Comparison of ENCODE assay signal across 8 cellular contexts in the genomic region with DNA sequence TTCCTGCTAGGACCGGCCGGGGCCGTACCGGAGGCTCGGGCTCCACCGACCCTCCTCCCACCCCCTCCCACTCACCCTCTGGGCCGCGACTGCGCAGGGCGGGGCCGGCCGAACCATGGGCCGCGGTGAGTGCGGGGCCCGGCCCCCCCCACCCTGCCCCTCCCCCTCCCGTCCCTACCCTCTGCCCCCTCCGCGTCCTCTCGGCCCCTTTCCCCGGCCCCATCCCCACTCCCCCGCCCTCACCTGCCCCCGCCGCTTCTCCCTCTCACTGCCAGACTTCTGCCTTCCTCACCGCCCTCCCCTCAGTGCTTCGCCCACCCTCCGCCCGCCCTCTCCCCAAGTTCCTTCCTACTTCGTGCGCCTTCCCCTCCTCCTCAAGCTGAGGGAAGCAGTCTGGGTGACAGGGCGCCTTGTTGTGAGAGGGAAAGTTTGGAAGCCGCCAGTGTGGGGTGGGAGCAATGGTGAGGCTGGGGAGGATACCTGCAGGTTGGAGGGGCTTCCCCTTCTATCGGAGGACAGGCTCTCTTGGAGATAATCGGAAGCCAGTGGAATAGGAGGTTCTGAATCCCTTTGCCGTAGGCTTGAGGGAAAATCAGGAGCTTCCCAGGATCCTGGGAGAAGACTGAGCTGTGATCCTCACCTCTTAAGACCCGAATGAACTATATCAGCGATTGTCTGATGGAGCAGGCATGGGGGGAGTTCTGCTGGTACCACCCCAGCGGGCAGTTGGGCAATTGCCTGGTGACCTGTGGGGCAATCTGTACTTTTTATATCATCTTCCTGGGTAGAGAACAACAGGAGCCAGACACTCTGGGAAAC. TPM values are rescaled to one million over a fixed set of nuclear protein-coding genes. Genes with fewer than 3 reads are reported as not detected.
DNase-seq lines count a peak whose midpoint lies in the region; ATAC-seq and TF ChIP-seq lines count a peak whose summit lies in the region.

No MANE protein-coding gene starts in this region.

- 1% methylated on average over 16 to 38 of the region's 38 CpGs for WGBS in aorta, 2 donors

- ATAC-seq in naive thymus-derived CD8-positive, alpha-beta T cell: no peak
- ATAC-seq in aorta (ENCODE audit: low FRiP score) (no peak), GM21717 (IDR thresholded peaks at IDR 0.05; ENCODE audit: unreplicated experiment) (no peak)

- no peaks in the 10 kb centered on the region for H3K9me3 Mint-ChIP-seq in naive thymus-derived CD8-positive, alpha-beta T cell

- H3K36me3 Mint-ChIP-seq in naive thymus-derived CD8-positive, alpha-beta T cell: peaks cover 0 to 32% (median 4%) of the 10 kb centered on the region in 3 donors

- H3K4me1 Mint-ChIP-seq in naive thymus-derived CD8-positive, alpha-beta T cell: peaks cover 39 to 82% (median 59%) of the 10 kb centered on the region in 4 donors

- H3K4me3 ChIP-seq in GM12865 (ENCODE audit: low read depth, low read length) (peak overlapping the region; percentile 92), fibroblast of mammary gland (ENCODE audit: control insufficient read depth, low read depth, low read length) (peak overlapping the region; percentile 87), aorta (ENCODE audit: low read length in 2 of 2) (peak overlapping the region; percentile 76 to 86)

- H3K27ac ChIP-seq in aorta (ENCODE audit: low read depth in 1 of 2, low read length in 2 of 2): peak overlapping the region; percentile 53 to 84

- peak; percentile 53 for DNase-seq in GM12865 (ENCODE audit: low read depth)
- peak; percentile 21 for DNase-seq in NCI-H2227 treated with DMSO at 0.1 percent for 48 hours (lab: John Stamatoyannopoulos, UW)
- peak; percentile 40 for DNase-seq in activated T-cell treated with anti-CD3 and anti-CD28 coated beads for 4 hours
- no peak for DNase-seq in fibroblast of mammary gland (ENCODE audit: low read depth)
- DNase-seq in naive thymus-derived CD8-positive, alpha-beta T cell: peak in 4 of 10 donors; percentile 12 to 64 (median 42)
- DNase-seq in aorta: peak; percentile 86 to 88
- DNase-seq in inferior parietal cortex (ENCODE audit: extremely low spot score): no peak

- H3K36me3 ChIP-seq in aorta (ENCODE audit: control insufficient read depth in 1 of 2, insufficient read depth in 2 of 2, low read length in 1 of 2): peaks cover 0 to 4% of the 10 kb centered on the region in 2 donors

- POLR2A ChIA-PET in naive thymus-derived CD8-positive, alpha-beta T cell (lab: Charles Lee): interaction anchor here (1.2 to 2.0 kb wide), 10 partner anchors 9 to 68 kb away, joined by 3 to 10 read pairs (median 4); a partner anchor contains a TSS

- H3K27me3 ChIP-seq in aorta (ENCODE audit: control insufficient read depth in 1 of 2, insufficient read depth in 2 of 2, low read length in 1 of 2): no peaks in the 10 kb centered on the region

- H3K9me3 ChIP-seq in aorta (ENCODE audit: control insufficient read depth, low read length): no peaks in the 10 kb centered on the region

- TF ChIP-seq CTCF in GM12865 (IDR thresholded peaks at IDR 0.05; ENCODE audit: insufficient read depth, low read depth, low read length, missing control alignments) (no peak), fibroblast of mammary gland (conservative IDR thresholded peaks at IDR 0.05; ENCODE audit: control insufficient read depth, insufficient read depth, low read depth, low read length) (no peak)

- peaks cover 0 to 2% (median 0%) of the 10 kb centered on the region in 5 donors for H3K27me3 Mint-ChIP-seq in naive thymus-derived CD8-positive, alpha-beta T cell

- intact Hi-C loops in aorta (cut with DNase I): no loop called here

- H3K4me1 ChIP-seq in aorta (ENCODE audit: control insufficient read depth in 1 of 2, insufficient read depth in 2 of 2, low read length in 2 of 2): peaks cover 1 to 2% of the 10 kb centered on the region in 2 donors

- peak overlapping the region; percentile 39 to 99 (median 92) for H3K27ac Mint-ChIP-seq in naive thymus-derived CD8-positive, alpha-beta T cell

- peak overlapping the region; percentile 89 to 97 (median 92) for H3K4me3 Mint-ChIP-seq in naive thymus-derived CD8-positive, alpha-beta T cell

RNA-seq across cellular contexts. Expression of a gene that starts 0.5 kb away (rescaled TPM):
- total RNA-seq in naive thymus-derived CD8-positive, alpha-beta T cell: 100 to 1,000 TPM in 1 of 2 experiments, 10 to 100 TPM in 1; 98.5 to 104 TPM
- 1 to 10 TPM in 2 of 3 donors, under 1 TPM in 1; 0.38 to 2.5 (median 2.1) TPM for polyA plus RNA-seq in naive thymus-derived CD8-positive, alpha-beta T cell
- total RNA-seq in aorta: 10 to 100 TPM; 65.0 to 77.4 TPM
- 10 to 100 TPM in 1 of 2 donors, 1 to 10 TPM in 1; 7.5 to 73.4 TPM for polyA plus RNA-seq in aorta

RNA-seq across cellular contexts. Expression of a gene that starts 2.8 kb away (rescaled TPM):
- 10 to 100 TPM; 88.0 to 89.5 TPM for total RNA-seq in naive thymus-derived CD8-positive, alpha-beta T cell
- 10 to 100 TPM; 13.1 to 18.7 (median 15.5) TPM for polyA plus RNA-seq in naive thymus-derived CD8-positive, alpha-beta T cell
- 10 to 100 TPM; 24.8 to 29.0 TPM for total RNA-seq in aorta
- 10 to 100 TPM; 38.7 to 49.6 TPM for polyA plus RNA-seq in aorta

RNA-seq across cellular contexts. Expression of a gene that starts 23.9 kb away (rescaled TPM):
- total RNA-seq in naive thymus-derived CD8-positive, alpha-beta T cell: 10 to 100 TPM; 69.0 to 70.5 TPM
- polyA plus RNA-seq in naive thymus-derived CD8-positive, alpha-beta T cell: 10 to 100 TPM; 60.6 to 67.8 (median 67.7) TPM
- total RNA-seq in aorta: 100 to 1,000 TPM; 122 to 128 TPM
- polyA plus RNA-seq in aorta: 100 to 1,000 TPM; 138 to 159 TPM

RNA-seq across cellular contexts. Expression of a gene that starts 26.7 kb away (rescaled TPM):
- total RNA-seq in naive thymus-derived CD8-positive, alpha-beta T cell: 1 to 10 TPM; 1.5 to 2.3 TPM
- under 1 TPM in 2 of 3 donors, not detected in 1; 0.17 to 0.20 TPM for polyA plus RNA-seq in naive thymus-derived CD8-positive, alpha-beta T cell
- 1 to 10 TPM; 1.3 to 3.5 TPM for total RNA-seq in aorta
- polyA plus RNA-seq in aorta: under 1 TPM; 0.75 to 0.92 TPM

RNA-seq across cellular contexts. Expression of a gene that starts 35.2 kb away (rescaled TPM):
- total RNA-seq in naive thymus-derived CD8-positive, alpha-beta T cell: 100 to 1,000 TPM; 368 to 386 TPM
- 10 to 100 TPM; 81.0 to 93.5 (median 91.9) TPM for polyA plus RNA-seq in naive thymus-derived CD8-positive, alpha-beta T cell
- total RNA-seq in aorta: 100 to 1,000 TPM; 117 to 136 TPM
- 10 to 100 TPM; 34.9 to 95.8 TPM for polyA plus RNA-seq in aorta

Comparison
In these comparisons a context has a peak if more than half of its experiments do, and no peak if none do; other contexts are left out.
1. DNase-seq: peak in GM12865 (single experiment), NCI-H2227 treated with DMSO at 0.1 percent for 48 hours (single experiment), activated T-cell treated with anti-CD3 and anti-CD28 coated beads for 4 hours (single experiment) and aorta (2 of 2); none in fibroblast of mammary gland (single experiment) and inferior parietal cortex (single experiment).
2. Peak in every context shown above with its lines, with median percentiles within 50 percentile points of each other: H3K4me3 ChIP-seq.